In genomic region chr3:124769462-124769861, GRCh38 we compare ENCODE assay signal across 19 cellular contexts. TPM values are rescaled to one million over a fixed set of nuclear protein-coding genes. Genes with fewer than 3 reads are reported as not detected.
A peak's percentile ranks its signal among the peaks of the same experiment; 100 is the strongest.
DNase-seq lines count a peak whose midpoint lies in the region; ATAC-seq and TF ChIP-seq lines count a peak whose summit lies in the region.
"Had no signal": no experiment of that assay in that cellular context is flagged by ENCODE, and none has a peak within 500 bp of the region (broad histone marks: within the 10 kb centered on the region; RNA-seq: fewer than 3 reads in every experiment).

No MANE protein-coding gene starts in this region.

- TF ChIP-seq CTCF in H9 (conservative IDR thresholded peaks at IDR 0.05) (no peak), ascending aorta (IDR thresholded peaks at IDR 0.05) (no peak), nephron (IDR thresholded peaks at IDR 0.05; ENCODE audit: unreplicated experiment in 3 of 3) (no peak), vagina (IDR thresholded peaks at IDR 0.05) (no peak), hepatocyte (IDR thresholded peaks at IDR 0.05; ENCODE audit: poor library complexity) (no peak)

- peaks cover 55 to 68% of the 10 kb centered on the region in 2 donors for H3K36me3 ChIP-seq in ascending aorta
- peaks cover 0 to 54% of the 10 kb centered on the region in 2 donors for H3K36me3 ChIP-seq in vagina
- no peaks in the 10 kb centered on the region for H3K36me3 ChIP-seq in hepatocyte (replicated peaks; ENCODE audit: insufficient read depth, low read depth)

- H3K4ac ChIP-seq in H9 (ENCODE audit: low read depth, low read length) = no peak overlapping the region

- H2BK5ac ChIP-seq in H9 (ENCODE audit: insufficient read length, low read length) = no peak overlapping the region

- H3K4me1 Mint-ChIP-seq in H9 (peaks cover 13 to 18% of the 10 kb centered on the region in 2 experiments), nephron (peaks cover 63% of the 10 kb centered on the region)

- no peaks in the 10 kb centered on the region for H3K79me1 ChIP-seq in H9 (ENCODE audit: insufficient read depth, low read depth, low read length, poor library complexity, severe bottlenecking)

- no peak overlapping the region for H3K4me3 ChIP-seq in ascending aorta
- no peak overlapping the region for H3K4me3 ChIP-seq in vagina
- H3K4me3 ChIP-seq in hepatocyte = no peak overlapping the region
- H3K4me3 ChIP-seq: BLaER1 treated with 17β-estradiol and CSF1 and Interleukin-3, amounts not matched to agents 10 nM and 100 nM; PC-9; SJSA1 had no signal

- intact Hi-C loops in ascending aorta (cut with DNase I) (no loop called here), vagina (cut with DNase I) (no loop called here)

- no peak overlapping the region for H4K8ac ChIP-seq in H9 (replicated peaks; ENCODE audit: insufficient read length, low read depth, low read length)

- H3K27ac ChIP-seq in H9 (ENCODE audit: insufficient read length, low read depth, low read length) = no peak overlapping the region
- peak overlapping the region; percentile 21 to 37 for H3K27ac ChIP-seq in ascending aorta
- H3K27ac ChIP-seq in vagina = peak overlapping the region; percentile 50
- H3K27ac ChIP-seq in hepatocyte = no peak overlapping the region
- H3K27ac ChIP-seq: BLaER1 treated with 17β-estradiol and CSF1 and Interleukin-3, amounts not matched to agents 10 nM and 100 nM; PC-9; SJSA1 had no signal

- H3K9me3 Mint-ChIP-seq in H9 = peaks cover 0 to 3% of the 10 kb centered on the region in 2 experiments; a peak in 1 of 5 replicates
- no peaks in the 10 kb centered on the region for H3K9me3 Mint-ChIP-seq in nephron
- H3K9me3 Mint-ChIP-seq: CD4-positive, alpha-beta T cell; HFFc6 had no signal

- no peak overlapping the region for H3K18ac ChIP-seq in H9 (ENCODE audit: insufficient read length, low read depth, low read length)

- no peaks in the 10 kb centered on the region for H3K79me2 ChIP-seq in H9 (ENCODE audit: insufficient read depth, low read length)
- H3K79me2 ChIP-seq in hepatocyte = no peaks in the 10 kb centered on the region

- no peak overlapping the region for H2BK120ac ChIP-seq in H9 (ENCODE audit: low read depth, low read length, poor library complexity, severe bottlenecking)

- no peak overlapping the region for H2BK15ac ChIP-seq in H9 (ENCODE audit: low read depth, low read length)

- H4K5ac ChIP-seq in H9 (ENCODE audit: insufficient read length, low read depth, low read length) = no peak overlapping the region

- no CpG with 5 or more reads among the region's 9 CpGs for WGBS in H9 (ENCODE audit: extremely low coverage, insufficient read length, low lambda C conversion rate)
- WGBS in hepatocyte (ENCODE audit: low lambda C conversion rate, missing lambda C conversion rate) = 94% methylated on average over 9 of the region's 9 CpGs

- no peak overlapping the region for H2BK12ac ChIP-seq in H9 (ENCODE audit: insufficient read length, low read depth, low read length)

- H3K27me3 ChIP-seq in H9 (ENCODE audit: insufficient read depth, low read length) (no peaks in the 10 kb centered on the region), ascending aorta (no peaks in the 10 kb centered on the region), vagina (no peaks in the 10 kb centered on the region), hepatocyte (no peaks in the 10 kb centered on the region)
- H3K27me3 ChIP-seq: SJSA1 had no signal

- no peaks in the 10 kb centered on the region for H3K9me3 ChIP-seq in H9 (ENCODE audit: control insufficient read depth, low read depth, low read length)
- no peaks in the 10 kb centered on the region for H3K9me3 ChIP-seq in ascending aorta
- H3K9me3 ChIP-seq in vagina = no peaks in the 10 kb centered on the region
- H3K9me3 ChIP-seq in hepatocyte (ENCODE audit: low read depth) = no peaks in the 10 kb centered on the region
- H3K9me3 ChIP-seq: BLaER1 treated with 17β-estradiol and CSF1 and Interleukin-3, amounts not matched to agents 10 nM and 100 nM; SJSA1 had no signal

- H3K27me3 Mint-ChIP-seq in H9 (ENCODE audit: low read depth) (no peaks in the 10 kb centered on the region), nephron (ENCODE audit: low read depth) (peaks cover 10% of the 10 kb centered on the region)

- no peak overlapping the region for H4K91ac ChIP-seq in H9 (ENCODE audit: insufficient read length, low read depth, low read length)

- no peak overlapping the region for H3T11ph ChIP-seq in H9 (ENCODE audit: low read length)

- H3K4me2 ChIP-seq in H9 (ENCODE audit: insufficient read depth, insufficient read length, low read length) (no peak overlapping the region), hepatocyte (no peak overlapping the region)
- H3K4me2 ChIP-seq: PC-9 had no signal

- H3K4me3 Mint-ChIP-seq in H9 = no peak overlapping the region
- H3K4me3 Mint-ChIP-seq in nephron = no peak overlapping the region
- H3K4me3 Mint-ChIP-seq: CD4-positive, alpha-beta T cell; HFFc6 had no signal

- no peak overlapping the region for H2AK5ac ChIP-seq in H9 (ENCODE audit: insufficient read length, low read length)

- H3K23ac ChIP-seq in H9 (ENCODE audit: insufficient read length, low read depth, low read length) = no peak overlapping the region

- peak overlapping the region in 2 of 3 experiments; percentile 44 to 48; a peak in 2 of 7 replicates for H3K27ac Mint-ChIP-seq in H9
- peak overlapping the region in 2 of 3 experiments; percentile 57 to 64 for H3K27ac Mint-ChIP-seq in nephron
- H3K27ac Mint-ChIP-seq: CD4-positive, alpha-beta T cell; HFFc6 had no signal

- no peak for ATAC-seq in GM21515 (IDR thresholded peaks at IDR 0.05; ENCODE audit: unreplicated experiment)
- no peak for ATAC-seq in GM18519 (IDR thresholded peaks at IDR 0.05; ENCODE audit: low FRiP score, unreplicated experiment)
- ATAC-seq: Right ventricle myocardium inferior had no signal

- DNase-seq in H9 (no peak), ascending aorta (ENCODE audit: low spot score in 2 of 2) (no peak), vagina (ENCODE audit: extremely low spot score in 2 of 2) (no peak), hepatocyte (ENCODE audit: low spot score) (no peak)
- DNase-seq: CD4-positive, alpha-beta T cell; DMS79; GDM1; HFFc6; Kasumi-1; NCI-H1105; NCI-H1436 treated with DMSO at 0.1 percent for 48 hours; NCI-H446 treated with DMSO at 0.1 percent for 48 hours; PC-9 had no signal

- H3K9ac ChIP-seq in H9 (ENCODE audit: extremely low read depth, insufficient read length, low read length) = no peak overlapping the region
- H3K9ac ChIP-seq: BLaER1 treated with 17β-estradiol and CSF1 and Interleukin-3, amounts not matched to agents 10 nM and 100 nM had no signal

- no peaks in the 10 kb centered on the region for H3K23me2 ChIP-seq in H9 (ENCODE audit: insufficient read length, low read depth, low read length, poor library complexity, severe bottlenecking)

- no peak overlapping the region for H3K14ac ChIP-seq in H9 (ENCODE audit: insufficient read depth, low read length)

- no peak overlapping the region for H3K56ac ChIP-seq in H9 (ENCODE audit: insufficient read length, low read depth, low read length)

- H4K20me1 ChIP-seq in H9 (ENCODE audit: control insufficient read depth, insufficient read depth, insufficient read length) = no peaks in the 10 kb centered on the region
- H4K20me1 ChIP-seq in hepatocyte (ENCODE audit: insufficient read depth, poor library complexity, severe bottlenecking) = no peaks in the 10 kb centered on the region

- H3K36me3 Mint-ChIP-seq in H9 (ENCODE audit: insufficient read depth in 1 of 3, low read depth in 3 of 3) (peaks cover 46 to 93% (median 62%) of the 10 kb centered on the region in 3 experiments), nephron (ENCODE audit: low read depth) (peaks cover 7% of the 10 kb centered on the region)

- no peak for TF ChIP-seq POLR2A in vagina (IDR thresholded peaks at IDR 0.05)

- no peak overlapping the region for H2BK20ac ChIP-seq in H9 (ENCODE audit: low read depth, low read length, poor library complexity, severe bottlenecking)

- H2AFZ ChIP-seq in H9 (ENCODE audit: low read length) = no peak overlapping the region
- no peak overlapping the region for H2AFZ ChIP-seq in hepatocyte
- H2AFZ ChIP-seq: PC-9 had no signal

- H3K4me1 ChIP-seq in H9 (ENCODE audit: insufficient read depth, low read length) (peaks cover under 1% of the 10 kb centered on the region; the same call in 1 of the 2 replicates), ascending aorta (peaks cover 25 to 35% of the 10 kb centered on the region in 2 donors), vagina (peaks cover 43% of the 10 kb centered on the region), hepatocyte (ENCODE audit: insufficient read depth) (peaks cover 32% of the 10 kb centered on the region)

- H3K9me2 ChIP-seq in hepatocyte (replicated peaks; ENCODE audit: insufficient read depth) = no peaks in the 10 kb centered on the region

RNA-seq across cellular contexts. Expression of gene UMPS, which starts 39.2 kb away (rescaled TPM):
- total RNA-seq in H9 (2021) (56.4 and 65.4 TPM in 2 replicates), ascending aorta (4.5 TPM), vagina (13.3 TPM), hepatocyte (25.9 and 108 TPM in 2 replicates)
- 35.1 and 37.3 TPM in 2 replicates for polyA plus RNA-seq in hepatocyte

Comparison
In these comparisons a context has a peak if more than half of its experiments do, and no peak if none do; other contexts are left out.
1. H3K27ac ChIP-seq: peak in ascending aorta (2 of 2) and vagina (single experiment); none in H9 (single experiment) and hepatocyte (single experiment).